1 cellular context compared by ENCODE assay signal in the genomic region with DNA sequence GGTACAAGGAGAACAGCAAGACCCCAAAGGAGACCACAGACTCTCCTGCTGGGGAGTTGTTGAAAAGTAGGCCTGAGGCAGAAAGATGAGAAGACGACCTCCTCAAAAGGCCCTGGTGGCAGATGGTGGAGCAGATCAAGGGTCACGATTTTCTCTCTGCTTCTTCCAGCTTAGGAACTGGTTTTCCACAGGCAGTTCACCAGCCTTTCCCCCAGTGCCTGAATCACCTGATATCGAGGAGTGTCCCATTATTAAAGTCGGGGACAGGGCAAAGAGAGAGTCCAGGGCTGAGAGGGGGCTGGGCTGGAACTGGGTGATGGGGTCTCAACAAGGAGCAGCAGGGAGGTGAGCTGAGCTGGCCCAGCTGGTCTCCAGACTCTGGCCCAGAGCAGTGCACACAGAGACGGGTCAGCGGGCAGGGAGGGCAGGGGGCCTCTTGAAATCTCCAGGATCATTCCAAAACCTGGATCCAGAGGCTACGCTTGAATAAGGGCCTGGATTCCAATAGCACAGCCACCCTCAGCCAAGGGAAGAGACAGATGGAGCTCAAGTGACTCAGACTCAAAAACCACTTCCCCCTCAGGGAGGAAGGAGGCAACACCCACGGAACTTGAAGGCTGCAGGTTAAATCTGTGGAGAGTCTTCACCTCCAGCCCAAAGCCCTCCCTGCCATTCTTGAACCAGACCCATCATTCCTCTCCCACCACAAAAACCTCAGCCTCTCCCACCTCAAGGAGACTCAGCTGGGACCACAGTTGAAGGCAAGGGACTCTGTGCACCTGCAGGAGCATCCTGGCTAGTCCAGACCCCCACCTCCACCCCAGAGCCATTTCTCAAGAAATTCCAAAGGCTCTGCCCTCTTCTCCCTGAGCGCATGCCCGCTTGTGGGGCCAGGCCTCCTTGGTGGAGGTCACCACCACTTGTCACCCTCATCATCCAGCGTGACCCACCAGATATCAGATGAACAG.
TF ChIP-seq lines count a peak whose summit lies in the region.

A gene with protein sequence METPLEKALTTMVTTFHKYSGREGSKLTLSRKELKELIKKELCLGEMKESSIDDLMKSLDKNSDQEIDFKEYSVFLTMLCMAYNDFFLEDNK (minus strand): TSS at position 541 of the 968 bp plus-strand sequence. CDS start 743 bp downstream, outside the sequence.

TF ChIP-seq in H1, 55 proteins besides CTCF, POLR2A, EP300 and RAD21 (continued from another document):
- TF ChIP-seq, protein P1, sequence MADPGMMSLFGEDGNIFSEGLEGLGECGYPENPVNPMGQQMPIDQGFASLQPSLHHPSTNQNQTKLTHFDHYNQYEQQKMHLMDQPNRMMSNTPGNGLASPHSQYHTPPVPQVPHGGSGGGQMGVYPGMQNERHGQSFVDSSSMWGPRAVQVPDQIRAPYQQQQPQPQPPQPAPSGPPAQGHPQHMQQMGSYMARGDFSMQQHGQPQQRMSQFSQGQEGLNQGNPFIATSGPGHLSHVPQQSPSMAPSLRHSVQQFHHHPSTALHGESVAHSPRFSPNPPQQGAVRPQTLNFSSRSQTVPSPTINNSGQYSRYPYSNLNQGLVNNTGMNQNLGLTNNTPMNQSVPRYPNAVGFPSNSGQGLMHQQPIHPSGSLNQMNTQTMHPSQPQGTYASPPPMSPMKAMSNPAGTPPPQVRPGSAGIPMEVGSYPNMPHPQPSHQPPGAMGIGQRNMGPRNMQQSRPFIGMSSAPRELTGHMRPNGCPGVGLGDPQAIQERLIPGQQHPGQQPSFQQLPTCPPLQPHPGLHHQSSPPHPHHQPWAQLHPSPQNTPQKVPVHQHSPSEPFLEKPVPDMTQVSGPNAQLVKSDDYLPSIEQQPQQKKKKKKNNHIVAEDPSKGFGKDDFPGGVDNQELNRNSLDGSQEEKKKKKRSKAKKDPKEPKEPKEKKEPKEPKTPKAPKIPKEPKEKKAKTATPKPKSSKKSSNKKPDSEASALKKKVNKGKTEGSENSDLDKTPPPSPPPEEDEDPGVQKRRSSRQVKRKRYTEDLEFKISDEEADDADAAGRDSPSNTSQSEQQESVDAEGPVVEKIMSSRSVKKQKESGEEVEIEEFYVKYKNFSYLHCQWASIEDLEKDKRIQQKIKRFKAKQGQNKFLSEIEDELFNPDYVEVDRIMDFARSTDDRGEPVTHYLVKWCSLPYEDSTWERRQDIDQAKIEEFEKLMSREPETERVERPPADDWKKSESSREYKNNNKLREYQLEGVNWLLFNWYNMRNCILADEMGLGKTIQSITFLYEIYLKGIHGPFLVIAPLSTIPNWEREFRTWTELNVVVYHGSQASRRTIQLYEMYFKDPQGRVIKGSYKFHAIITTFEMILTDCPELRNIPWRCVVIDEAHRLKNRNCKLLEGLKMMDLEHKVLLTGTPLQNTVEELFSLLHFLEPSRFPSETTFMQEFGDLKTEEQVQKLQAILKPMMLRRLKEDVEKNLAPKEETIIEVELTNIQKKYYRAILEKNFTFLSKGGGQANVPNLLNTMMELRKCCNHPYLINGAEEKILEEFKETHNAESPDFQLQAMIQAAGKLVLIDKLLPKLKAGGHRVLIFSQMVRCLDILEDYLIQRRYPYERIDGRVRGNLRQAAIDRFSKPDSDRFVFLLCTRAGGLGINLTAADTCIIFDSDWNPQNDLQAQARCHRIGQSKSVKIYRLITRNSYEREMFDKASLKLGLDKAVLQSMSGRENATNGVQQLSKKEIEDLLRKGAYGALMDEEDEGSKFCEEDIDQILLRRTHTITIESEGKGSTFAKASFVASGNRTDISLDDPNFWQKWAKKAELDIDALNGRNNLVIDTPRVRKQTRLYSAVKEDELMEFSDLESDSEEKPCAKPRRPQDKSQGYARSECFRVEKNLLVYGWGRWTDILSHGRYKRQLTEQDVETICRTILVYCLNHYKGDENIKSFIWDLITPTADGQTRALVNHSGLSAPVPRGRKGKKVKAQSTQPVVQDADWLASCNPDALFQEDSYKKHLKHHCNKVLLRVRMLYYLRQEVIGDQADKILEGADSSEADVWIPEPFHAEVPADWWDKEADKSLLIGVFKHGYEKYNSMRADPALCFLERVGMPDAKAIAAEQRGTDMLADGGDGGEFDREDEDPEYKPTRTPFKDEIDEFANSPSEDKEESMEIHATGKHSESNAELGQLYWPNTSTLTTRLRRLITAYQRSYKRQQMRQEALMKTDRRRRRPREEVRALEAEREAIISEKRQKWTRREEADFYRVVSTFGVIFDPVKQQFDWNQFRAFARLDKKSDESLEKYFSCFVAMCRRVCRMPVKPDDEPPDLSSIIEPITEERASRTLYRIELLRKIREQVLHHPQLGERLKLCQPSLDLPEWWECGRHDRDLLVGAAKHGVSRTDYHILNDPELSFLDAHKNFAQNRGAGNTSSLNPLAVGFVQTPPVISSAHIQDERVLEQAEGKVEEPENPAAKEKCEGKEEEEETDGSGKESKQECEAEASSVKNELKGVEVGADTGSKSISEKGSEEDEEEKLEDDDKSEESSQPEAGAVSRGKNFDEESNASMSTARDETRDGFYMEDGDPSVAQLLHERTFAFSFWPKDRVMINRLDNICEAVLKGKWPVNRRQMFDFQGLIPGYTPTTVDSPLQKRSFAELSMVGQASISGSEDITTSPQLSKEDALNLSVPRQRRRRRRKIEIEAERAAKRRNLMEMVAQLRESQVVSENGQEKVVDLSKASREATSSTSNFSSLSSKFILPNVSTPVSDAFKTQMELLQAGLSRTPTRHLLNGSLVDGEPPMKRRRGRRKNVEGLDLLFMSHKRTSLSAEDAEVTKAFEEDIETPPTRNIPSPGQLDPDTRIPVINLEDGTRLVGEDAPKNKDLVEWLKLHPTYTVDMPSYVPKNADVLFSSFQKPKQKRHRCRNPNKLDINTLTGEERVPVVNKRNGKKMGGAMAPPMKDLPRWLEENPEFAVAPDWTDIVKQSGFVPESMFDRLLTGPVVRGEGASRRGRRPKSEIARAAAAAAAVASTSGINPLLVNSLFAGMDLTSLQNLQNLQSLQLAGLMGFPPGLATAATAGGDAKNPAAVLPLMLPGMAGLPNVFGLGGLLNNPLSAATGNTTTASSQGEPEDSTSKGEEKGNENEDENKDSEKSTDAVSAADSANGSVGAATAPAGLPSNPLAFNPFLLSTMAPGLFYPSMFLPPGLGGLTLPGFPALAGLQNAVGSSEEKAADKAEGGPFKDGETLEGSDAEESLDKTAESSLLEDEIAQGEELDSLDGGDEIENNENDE (IDR thresholded peaks at IDR 0.05; ENCODE audit: insufficient replicate concordance, low read length), result no peak
- TF ChIP-seq EZH2 (IDR thresholded peaks at IDR 0.05; ENCODE audit: low read depth, low read length, severe bottlenecking) (no peak), KDM5A (IDR thresholded peaks at IDR 0.05; ENCODE audit: low read length) (no peak)
